In genomic region chr3:139329364-139329850, GRCh38 we compare ENCODE assay signal across 8 cellular contexts. TPM values are rescaled to one million over a fixed set of nuclear protein-coding genes. Genes with fewer than 3 reads are reported as not detected.
DNase-seq lines count a peak whose midpoint lies in the region; ATAC-seq, FAIRE-seq and TF ChIP-seq lines count a peak whose summit lies in the region.

No MANE protein-coding gene starts in this region.

- intact Hi-C loops in mucosa of descending colon (cut with DNase I, micrococcal nuclease) = loop anchor here (10.0 kb wide), 2 partner anchors 385 to 395 kb away; partner anchors contain the start of genes FOXL2 (in 1 of the 2) and FOXL2NB (in 1 of the 2)

- H3K9me3 ChIP-seq in mucosa of descending colon = no peaks in the 10 kb centered on the region

- H3K36me3 Mint-ChIP-seq in endothelial cell (ENCODE audit: low read depth, unreplicated experiment) = peaks cover 7% of the 10 kb centered on the region

- H3K27me3 Mint-ChIP-seq in endothelial cell (ENCODE audit: unreplicated experiment) = peaks cover 1% of the 10 kb centered on the region

- H3K36me3 ChIP-seq in mucosa of descending colon (ENCODE audit: low read depth) = no peaks in the 10 kb centered on the region

- H3K27ac Mint-ChIP-seq in endothelial cell (ENCODE audit: unreplicated experiment) = no peak overlapping the region

- peaks cover 6% of the 10 kb centered on the region for H3K4me1 ChIP-seq in mucosa of descending colon (ENCODE audit: low read depth)

- ATAC-seq in GM21381 (IDR thresholded peaks at IDR 0.05; ENCODE audit: unreplicated experiment) = peak; percentile 98
- ATAC-seq in mucosa of descending colon = peak; percentile 100

- TF ChIP-seq CTCF in D721Med (IDR thresholded peaks at IDR 0.05; ENCODE audit: insufficient read depth, missing control alignments) (peak; percentile 99), endothelial cell (IDR thresholded peaks at IDR 0.05; ENCODE audit: unreplicated experiment) (peak; percentile 99), mucosa of descending colon (IDR thresholded peaks at IDR 0.05) (peak; percentile 97)

- FAIRE-seq in D721Med (lab: Jason Lieb, UNC) = no peak

- H3K4me1 Mint-ChIP-seq in endothelial cell (ENCODE audit: unreplicated experiment) = peaks cover 4% of the 10 kb centered on the region

- DNase-seq in D721Med (ENCODE audit: insufficient read length, low spot score) = peak; percentile 88
- peak; percentile 40 for DNase-seq in HS-5 (ENCODE audit: low read depth)
- peak; percentile 86 for DNase-seq in NOMO-1 treated with dmso at 0.1 percent for 144 hours (lab: John Stamatoyannopoulos, UW; ENCODE audit: unreplicated experiment)
- peak; percentile 69 to 95 (median 92) for DNase-seq in activated CD8-positive, alpha-beta memory T cell treated with anti-CD3 and anti-CD28 coated beads for 48 hours (ENCODE audit: low read depth in 2 of 3, low spot score in 2 of 3)
- peak; percentile 98 for DNase-seq in endothelial cell (ENCODE audit: low spot score)
- peak; percentile 90 to 94 (median 93) for DNase-seq in mucosa of descending colon
- peak; percentile 97 for DNase-seq in stimulated activated CD8-positive, alpha-beta memory T cell treated with anti-CD3 and anti-CD28 coated beads, Interleukin-4, amount 100 ng/mL, for 48 hours

- H3K4me3 Mint-ChIP-seq in endothelial cell (ENCODE audit: unreplicated experiment) = no peak overlapping the region

- H3K9me3 Mint-ChIP-seq in endothelial cell (ENCODE audit: unreplicated experiment) = no peaks in the 10 kb centered on the region

- H3K4me3 ChIP-seq in mucosa of descending colon = no peak overlapping the region

RNA-seq across cellular contexts. Expression of gene MRPS22, which starts 14.4 kb away (rescaled TPM):
- total RNA-seq in endothelial cell (ENCODE audit: unreplicated experiment) (38.1 TPM), mucosa of descending colon (10 to 100 TPM; 39.4 to 52.0 (median 46.4) TPM)

Comparison
In these comparisons a context has a peak if more than half of its experiments do, and no peak if none do; other contexts are left out.
1. DNase-seq: peak in every context shown above with its lines; median percentile 98 in endothelial cell; 97 in stimulated activated CD8-positive, alpha-beta memory T cell treated with anti-CD3 and anti-CD28 coated beads, Interleukin-4, amount 100 ng/mL, for 48 hours; 93 in mucosa of descending colon; 92 in activated CD8-positive, alpha-beta memory T cell treated with anti-CD3 and anti-CD28 coated beads for 48 hours; 88 in D721Med; 86 in NOMO-1 treated with dmso at 0.1 percent for 144 hours; 40 in HS-5.